Comparison of ENCODE assay signal across 1 cellular context in the genomic region with DNA sequence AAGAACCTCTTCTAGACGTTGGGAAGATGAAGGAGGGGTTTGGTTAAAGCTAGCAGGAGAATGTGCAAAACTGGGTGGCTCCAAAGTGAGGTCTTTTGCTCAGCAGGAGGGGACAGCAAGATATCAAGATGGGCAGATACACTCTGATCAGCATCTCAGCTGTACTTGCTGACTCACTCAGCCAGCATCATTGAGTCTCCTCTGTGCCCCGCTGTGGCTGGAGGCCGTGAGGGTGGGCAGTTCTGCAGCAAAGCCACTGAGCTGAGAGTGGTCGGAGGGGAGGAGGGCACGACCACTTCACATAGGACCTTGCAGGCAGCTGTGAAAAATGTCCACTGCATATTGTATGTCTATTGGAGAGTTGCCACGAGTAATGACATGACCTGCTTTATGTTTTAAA.
TF ChIP-seq lines count a peak whose summit lies in the region.

No MANE protein-coding gene starts in this region.

TF ChIP-seq in SK-N-SH treated with all-trans-retinoic acid at 6 μM for 48 hours, 23 proteins besides CTCF, POLR2A, EP300 and RAD21 (continued from another document):
- TF ChIP-seq, protein P1, sequence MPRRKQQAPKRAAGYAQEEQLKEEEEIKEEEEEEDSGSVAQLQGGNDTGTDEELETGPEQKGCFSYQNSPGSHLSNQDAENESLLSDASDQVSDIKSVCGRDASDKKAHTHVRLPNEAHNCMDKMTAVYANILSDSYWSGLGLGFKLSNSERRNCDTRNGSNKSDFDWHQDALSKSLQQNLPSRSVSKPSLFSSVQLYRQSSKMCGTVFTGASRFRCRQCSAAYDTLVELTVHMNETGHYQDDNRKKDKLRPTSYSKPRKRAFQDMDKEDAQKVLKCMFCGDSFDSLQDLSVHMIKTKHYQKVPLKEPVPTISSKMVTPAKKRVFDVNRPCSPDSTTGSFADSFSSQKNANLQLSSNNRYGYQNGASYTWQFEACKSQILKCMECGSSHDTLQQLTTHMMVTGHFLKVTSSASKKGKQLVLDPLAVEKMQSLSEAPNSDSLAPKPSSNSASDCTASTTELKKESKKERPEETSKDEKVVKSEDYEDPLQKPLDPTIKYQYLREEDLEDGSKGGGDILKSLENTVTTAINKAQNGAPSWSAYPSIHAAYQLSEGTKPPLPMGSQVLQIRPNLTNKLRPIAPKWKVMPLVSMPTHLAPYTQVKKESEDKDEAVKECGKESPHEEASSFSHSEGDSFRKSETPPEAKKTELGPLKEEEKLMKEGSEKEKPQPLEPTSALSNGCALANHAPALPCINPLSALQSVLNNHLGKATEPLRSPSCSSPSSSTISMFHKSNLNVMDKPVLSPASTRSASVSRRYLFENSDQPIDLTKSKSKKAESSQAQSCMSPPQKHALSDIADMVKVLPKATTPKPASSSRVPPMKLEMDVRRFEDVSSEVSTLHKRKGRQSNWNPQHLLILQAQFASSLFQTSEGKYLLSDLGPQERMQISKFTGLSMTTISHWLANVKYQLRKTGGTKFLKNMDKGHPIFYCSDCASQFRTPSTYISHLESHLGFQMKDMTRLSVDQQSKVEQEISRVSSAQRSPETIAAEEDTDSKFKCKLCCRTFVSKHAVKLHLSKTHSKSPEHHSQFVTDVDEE (CRISPR knock-in tag; IDR thresholded peaks at IDR 0.05): no peak
- TF ChIP-seq ZC3H10 (CRISPR knock-in tag; IDR thresholded peaks at IDR 0.05): no peak
